In genomic region chr1:4713669-4714068, GRCh38 we compare ENCODE assay signal across 18 cellular contexts. TPM values are rescaled to one million over a fixed set of nuclear protein-coding genes. Genes with fewer than 3 reads are reported as not detected.
DNase-seq lines count a peak whose midpoint lies in the region; ATAC-seq and TF ChIP-seq lines count a peak whose summit lies in the region.
"Had no signal": no experiment of that assay in that cellular context is flagged by ENCODE, and none has a peak within 500 bp of the region (broad histone marks: within the 10 kb centered on the region; RNA-seq: fewer than 3 reads in every experiment).

No MANE protein-coding gene starts in this region.

- H3K9ac ChIP-seq in endodermal cell (ENCODE audit: extremely low read depth, low read length, poor library complexity, severe bottlenecking) = no peak overlapping the region

- peaks cover 48% of the 10 kb centered on the region for H3K4me1 Mint-ChIP-seq in endodermal cell
- no peaks in the 10 kb centered on the region for H3K4me1 Mint-ChIP-seq in immature natural killer cell

- H3K27ac Mint-ChIP-seq in endodermal cell (no peak overlapping the region), immature natural killer cell (no peak overlapping the region)
- H3K27ac Mint-ChIP-seq: CD4-positive, alpha-beta T cell; H9 had no signal

- H3K4me3 Mint-ChIP-seq in endodermal cell = peak overlapping the region; percentile 25
- H3K4me3 Mint-ChIP-seq in immature natural killer cell = no peak overlapping the region
- H3K4me3 Mint-ChIP-seq: CD4-positive, alpha-beta T cell; H9 had no signal

- intact Hi-C loops in lower leg skin (cut with DNase I; ENCODE audit: low total_unique reads) (no loop called here), heart left ventricle (cut with DNase I) (no loop called here)

- H3K4me3 ChIP-seq in WERI-Rb-1 (ENCODE audit: low read depth, low read length) (no peak overlapping the region), endodermal cell (ENCODE audit: low read length) (no peak overlapping the region), lower leg skin (ENCODE audit: low read depth, poor library complexity, severe bottlenecking) (no peak overlapping the region), heart left ventricle (no peak overlapping the region)
- H3K4me3 ChIP-seq: A549, K562 had no signal

- H3K9me3 ChIP-seq in WERI-Rb-1 (ENCODE audit: severe bottlenecking) (peaks cover 10% of the 10 kb centered on the region), endodermal cell (ENCODE audit: control insufficient read depth, low read length) (peaks cover 12% of the 10 kb centered on the region), heart left ventricle (peaks cover 0 to 14% (median 0%) of the 10 kb centered on the region in 12 donors)

- H3K36me3 ChIP-seq in WERI-Rb-1 = no peaks in the 10 kb centered on the region
- H3K36me3 ChIP-seq in endodermal cell (ENCODE audit: control insufficient read depth, insufficient read depth, low read length) = peaks cover 41% of the 10 kb centered on the region
- H3K36me3 ChIP-seq in heart left ventricle = no peaks in the 10 kb centered on the region

- no peak for TF ChIP-seq CTCF in WERI-Rb-1 (IDR thresholded peaks at IDR 0.05; ENCODE audit: low read depth, low read length)
- no peak for TF ChIP-seq CTCF in endodermal cell (conservative IDR thresholded peaks at IDR 0.05)
- TF ChIP-seq CTCF in lower leg skin (IDR thresholded peaks at IDR 0.05) = no peak
- TF ChIP-seq CTCF in heart left ventricle (IDR thresholded peaks at IDR 0.05) = no peak

- H3K4me1 ChIP-seq in endodermal cell (ENCODE audit: control insufficient read depth, insufficient read depth, low read length) (peaks cover 41% of the 10 kb centered on the region), heart left ventricle (peaks cover 0 to 13% (median 0%) of the 10 kb centered on the region in 12 donors)
- H3K4me1 ChIP-seq: A549 had no signal

- TF ChIP-seq POLR2A in lower leg skin (IDR thresholded peaks at IDR 0.05) (no peak), heart left ventricle (IDR thresholded peaks at IDR 0.05) (no peak)

- ATAC-seq in heart left ventricle = no peak
- ATAC-seq: A549, K562 had no signal

- 87 to 92% methylated on average over 9 to 12 of the region's 12 CpGs for WGBS in endodermal cell (ENCODE audit: insufficient coverage in 1 of 2, insufficient read length in 1 of 2), 2 experiments
- 72 to 84% methylated on average over 12 of the region's 12 CpGs for WGBS in lower leg skin, 2 donors
- 70 to 83% (median 78%) methylated on average over 8 to 12 of the region's 12 CpGs for WGBS in heart left ventricle, 4 donors

- H3K27ac ChIP-seq in WERI-Rb-1 (peak overlapping the region; percentile 52), caudate nucleus (ENCODE audit: low read depth, low read length) (peak overlapping the region; percentile 59), endodermal cell (ENCODE audit: low read depth, low read length) (no peak overlapping the region), heart left ventricle (no peak overlapping the region)
- H3K27ac ChIP-seq: A549, C4-2B had no signal

- H3K36me3 Mint-ChIP-seq in endodermal cell (ENCODE audit: low read depth) (peaks cover 26% of the 10 kb centered on the region), immature natural killer cell (no peaks in the 10 kb centered on the region)

- H3K9me3 Mint-ChIP-seq in endodermal cell (peaks cover 15% of the 10 kb centered on the region), immature natural killer cell (peaks cover 0 to 3% (median 0%) of the 10 kb centered on the region in 6 donors)

- DNase-seq in WERI-Rb-1 = no peak
- DNase-seq in caudate nucleus (lab: John Stamatoyannopoulos, UW) = peak in 27 of 61 donors; percentile 9 to 65 (median 40)
- DNase-seq in endodermal cell = no peak
- DNase-seq in occipital lobe (lab: John Stamatoyannopoulos, UW) = peak; percentile 39
- no peak for DNase-seq in lower leg skin (ENCODE audit: low spot score in 2 of 2)
- DNase-seq in heart left ventricle = no peak
- no peak for DNase-seq in immature natural killer cell
- DNase-seq: AML-193; CD4-positive, alpha-beta T cell; DMS153; DMS79; GDM1; GOT3; H9; IMR-90 had no signal

- H3K27me3 ChIP-seq in WERI-Rb-1 (ENCODE audit: insufficient read depth, low read depth, severe bottlenecking) (no peaks in the 10 kb centered on the region), endodermal cell (ENCODE audit: control insufficient read depth, insufficient read depth, low read length, poor library complexity, severe bottlenecking) (no peaks in the 10 kb centered on the region), heart left ventricle (peaks cover 5 to 39% (median 19%) of the 10 kb centered on the region in 9 donors)

- H3K27me3 Mint-ChIP-seq in endodermal cell (ENCODE audit: insufficient read depth) (peaks cover 29% of the 10 kb centered on the region), immature natural killer cell (ENCODE audit: low read depth in 3 of 3) (peaks cover 3 to 8% (median 5%) of the 10 kb centered on the region in 3 donors)

RNA-seq across cellular contexts. Expression of gene AJAP1, which starts 59.3 kb away (rescaled TPM):
- total RNA-seq in endodermal cell (10 to 100 TPM; 19.4 to 22.1 TPM), occipital lobe (7.3 TPM), lower leg skin (1 to 10 TPM in 3 of 4 donors, under 1 TPM in 1; 0.69 to 1.7 (median 1.3) TPM), heart left ventricle (under 1 TPM in 8 of 9 donors, not detected in 1; 0.04 to 0.67 (median 0.08) TPM)
- polyA plus RNA-seq in endodermal cell (2013, experiment 1 of 2) = 5.5 TPM
- polyA plus RNA-seq in endodermal cell (2013, experiment 2 of 2) = 6.1 TPM
- polyA plus RNA-seq in heart left ventricle (under 1 TPM in 1 of 2 donors, not detected in 1; 0.01 TPM), immature natural killer cell (not detected)
- total RNA-seq: K562 had no signal
- polyA plus RNA-seq: A549, K562 had no signal

Comparison
In these comparisons a context has a peak if more than half of its experiments do, and no peak if none do; other contexts are left out.
1. H3K27ac ChIP-seq: peak in WERI-Rb-1 (single experiment) and caudate nucleus (single experiment); none in endodermal cell (single experiment) and heart left ventricle (0 of 12).